1 cellular context compared by ENCODE assay signal in genomic region chr1:19468397-19468956, GRCh38.
TF ChIP-seq lines count a peak whose summit lies in the region.

No MANE protein-coding gene starts in this region.

TF ChIP-seq in HEK293, 187 proteins besides CTCF, POLR2A, EP300 and RAD21 (continued from another document):
- TF ChIP-seq, protein P1, sequence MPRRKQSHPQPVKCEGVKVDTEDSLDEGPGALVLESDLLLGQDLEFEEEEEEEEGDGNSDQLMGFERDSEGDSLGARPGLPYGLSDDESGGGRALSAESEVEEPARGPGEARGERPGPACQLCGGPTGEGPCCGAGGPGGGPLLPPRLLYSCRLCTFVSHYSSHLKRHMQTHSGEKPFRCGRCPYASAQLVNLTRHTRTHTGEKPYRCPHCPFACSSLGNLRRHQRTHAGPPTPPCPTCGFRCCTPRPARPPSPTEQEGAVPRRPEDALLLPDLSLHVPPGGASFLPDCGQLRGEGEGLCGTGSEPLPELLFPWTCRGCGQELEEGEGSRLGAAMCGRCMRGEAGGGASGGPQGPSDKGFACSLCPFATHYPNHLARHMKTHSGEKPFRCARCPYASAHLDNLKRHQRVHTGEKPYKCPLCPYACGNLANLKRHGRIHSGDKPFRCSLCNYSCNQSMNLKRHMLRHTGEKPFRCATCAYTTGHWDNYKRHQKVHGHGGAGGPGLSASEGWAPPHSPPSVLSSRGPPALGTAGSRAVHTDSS (tag by site-specific recombination; IDR thresholded peaks at IDR 0.05) = no peak
- no peak for TF ChIP-seq ZSCAN4 (tag by site-specific recombination; IDR thresholded peaks at IDR 0.05)
- TF ChIP-seq SP2 (tag by site-specific recombination; IDR thresholded peaks at IDR 0.05) = peak; percentile 27; the same call in 1 of the 2 replicates
- peak; percentile 32; the same call in 1 of the 2 replicates for TF ChIP-seq ZFP69B (tag by site-specific recombination; IDR thresholded peaks at IDR 0.05)
- TF ChIP-seq SP7 (tag by site-specific recombination; IDR thresholded peaks at IDR 0.05) = 0 out of 2 replicates have a peak, but pooled peaks have one; percentile 17
